ENCODE assay signal across 1 cellular context in the genomic region with DNA sequence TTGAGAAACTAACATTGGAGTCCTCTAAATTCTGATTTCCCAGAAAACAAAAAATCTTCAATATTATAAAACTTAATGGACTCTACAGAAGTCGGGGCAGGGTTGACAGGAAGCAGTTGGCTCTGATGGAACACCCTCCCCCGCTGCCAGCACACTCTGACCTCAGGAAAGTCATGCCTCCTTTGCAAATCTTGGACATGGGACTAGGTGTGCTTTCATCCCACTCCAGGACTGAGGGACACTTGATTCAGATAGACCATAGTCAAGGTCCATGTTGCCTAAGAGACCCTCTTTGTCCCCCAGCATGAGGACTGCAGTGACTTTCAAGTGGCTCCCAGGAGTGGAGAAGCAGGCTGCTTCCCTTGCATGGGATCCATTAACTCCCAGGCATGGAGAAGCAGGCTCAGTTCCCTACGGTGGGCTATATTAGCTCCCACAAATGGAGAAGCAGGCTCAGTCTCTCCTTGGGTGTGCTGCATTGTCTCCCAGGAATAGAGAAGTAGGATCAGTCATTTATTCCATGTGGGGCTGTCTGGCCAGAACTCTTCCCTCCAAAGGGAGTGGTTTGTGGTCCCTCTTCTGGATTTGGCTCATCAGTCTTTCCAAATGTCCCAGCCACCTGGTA.
TF ChIP-seq lines count a peak whose summit lies in the region.

No MANE protein-coding gene starts in this region.

TF ChIP-seq in endothelial cell of umbilical vein, 7 proteins besides CTCF, POLR2A, EP300 and RAD21:
- TF ChIP-seq MYC (IDR thresholded peaks at IDR 0.05; ENCODE audit: low read depth, low read length) (no peak), JUN (IDR thresholded peaks at IDR 0.05; ENCODE audit: borderline replicate concordance, insufficient read depth, insufficient read length, low read depth) (no peak), EZH2 (IDR thresholded peaks at IDR 0.05; ENCODE audit: borderline replicate concordance, low read depth, low read length, severe bottlenecking) (no peak), FOS (IDR thresholded peaks at IDR 0.05; ENCODE audit: borderline replicate concordance, insufficient read depth, low read length) (no peak), POLR2AphosphoS5 (IDR thresholded peaks at IDR 0.05; ENCODE audit: insufficient read depth, low read depth, low read length) (no peak), GATA2 (IDR thresholded peaks at IDR 0.05; ENCODE audit: insufficient read depth, insufficient read length, low read depth, low read length) (no peak)
- TF ChIP-seq, protein P1, sequence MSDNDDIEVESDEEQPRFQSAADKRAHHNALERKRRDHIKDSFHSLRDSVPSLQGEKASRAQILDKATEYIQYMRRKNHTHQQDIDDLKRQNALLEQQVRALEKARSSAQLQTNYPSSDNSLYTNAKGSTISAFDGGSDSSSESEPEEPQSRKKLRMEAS (IDR thresholded peaks at IDR 0.05; ENCODE audit: insufficient read depth, insufficient read length) = no peak
